18 cellular contexts compared by ENCODE assay signal in genomic region chr3:66412176-66412887, GRCh38.
DNase-seq lines count a peak whose midpoint lies in the region; ATAC-seq and TF ChIP-seq lines count a peak whose summit lies in the region.
"Had no signal": no experiment of that assay in that cellular context is flagged by ENCODE, and none has a peak within 500 bp of the region (broad histone marks: within the 10 kb centered on the region; RNA-seq: fewer than 3 reads in every experiment).

No MANE protein-coding gene starts in this region.

- H3K9me3 ChIP-seq in stomach smooth muscle (ENCODE audit: control insufficient read depth in 2 of 2, low read length in 2 of 2): no peaks in the 10 kb centered on the region
- H3K9me3 ChIP-seq: SK-N-SH, testis had no signal

- no peaks in the 10 kb centered on the region for H3K27me3 Mint-ChIP-seq in activated T-cell treated with anti-CD3 and anti-CD28 coated beads, Interleukin-2, amount 50 U/mL, for 24 hours
- no peaks in the 10 kb centered on the region for H3K27me3 Mint-ChIP-seq in activated T-cell treated with anti-CD3 and anti-CD28 coated beads, Interleukin-2, amount 50 U/mL, for 72 hours (ENCODE audit: low read depth)
- H3K27me3 Mint-ChIP-seq in brain: no peaks in the 10 kb centered on the region
- H3K27me3 Mint-ChIP-seq: effector memory CD8-positive, alpha-beta T cell had no signal

- peak overlapping the region; percentile 29 for H3K27ac Mint-ChIP-seq in activated T-cell treated with anti-CD3 and anti-CD28 coated beads, Interleukin-2, amount 50 U/mL, for 24 hours
- H3K27ac Mint-ChIP-seq in activated T-cell treated with anti-CD3 and anti-CD28 coated beads, Interleukin-2, amount 50 U/mL, for 72 hours: no peak overlapping the region
- peak overlapping the region in 4 of 5 experiments; percentile 51 to 77 (median 59) for H3K27ac Mint-ChIP-seq in brain

- H3K9ac ChIP-seq in stomach smooth muscle (ENCODE audit: low read length in 2 of 2): no peak overlapping the region
- H3K9ac ChIP-seq: SK-N-SH had no signal

- H3K4me3 Mint-ChIP-seq in activated T-cell treated with anti-CD3 and anti-CD28 coated beads, Interleukin-2, amount 50 U/mL, for 24 hours: no peak overlapping the region
- H3K4me3 Mint-ChIP-seq in activated T-cell treated with anti-CD3 and anti-CD28 coated beads, Interleukin-2, amount 50 U/mL, for 72 hours: no peak overlapping the region
- no peak overlapping the region for H3K4me3 Mint-ChIP-seq in brain
- H3K4me3 Mint-ChIP-seq: effector memory CD8-positive, alpha-beta T cell had no signal

- ATAC-seq in activated T-cell treated with anti-CD3 and anti-CD28 coated beads, Interleukin-2, amount 50 U/mL, for 72 hours (replicated peaks in 1 of 2): no peak
- ATAC-seq in left lobe of liver (no peak), GM19023 (IDR thresholded peaks at IDR 0.05; ENCODE audit: unreplicated experiment) (no peak), GM18873 (IDR thresholded peaks at IDR 0.05; ENCODE audit: low FRiP score, unreplicated experiment) (no peak), HG02840 (IDR thresholded peaks at IDR 0.05; ENCODE audit: low FRiP score, unreplicated experiment) (no peak)
- ATAC-seq: effector memory CD8-positive, alpha-beta T cell; left colon; Panc1 had no signal

- H3K36me3 ChIP-seq in stomach smooth muscle (ENCODE audit: control insufficient read depth in 2 of 2, insufficient read depth in 2 of 2, low read length in 2 of 2): peaks cover 33 to 42% of the 10 kb centered on the region in 2 donors

- no peak for TF ChIP-seq CTCF in brain (conservative IDR thresholded peaks at IDR 0.05)

- H3K36me3 Mint-ChIP-seq in activated T-cell treated with anti-CD3 and anti-CD28 coated beads, Interleukin-2, amount 50 U/mL, for 24 hours (ENCODE audit: low read depth): peaks cover 93% of the 10 kb centered on the region
- peaks cover 0 to 6% of the 10 kb centered on the region in 2 donors for H3K36me3 Mint-ChIP-seq in activated T-cell treated with anti-CD3 and anti-CD28 coated beads, Interleukin-2, amount 50 U/mL, for 72 hours (ENCODE audit: insufficient read depth in 2 of 2)
- peaks cover 79% of the 10 kb centered on the region for H3K36me3 Mint-ChIP-seq in brain

- no peaks in the 10 kb centered on the region for H3K27me3 ChIP-seq in stomach smooth muscle (ENCODE audit: control insufficient read depth in 1 of 2, insufficient read depth in 2 of 2, low read length in 2 of 2)
- H3K27me3 ChIP-seq: testis had no signal

- H3K27ac ChIP-seq in stomach smooth muscle (ENCODE audit: low read length): peak overlapping the region; percentile 80
- H3K27ac ChIP-seq: testis had no signal

- no peak for DNase-seq in activated T-cell treated with anti-CD3 and anti-CD28 coated beads, Interleukin-2, amount 50 U/mL, for 24 hours
- no peak for DNase-seq in activated T-cell treated with anti-CD3 and anti-CD28 coated beads, Interleukin-2, amount 50 U/mL, for 72 hours
- DNase-seq in left lobe of liver (ENCODE audit: low spot score): peak; percentile 24
- DNase-seq: 8988T; effector memory CD8-positive, alpha-beta T cell; left colon; NCI-H1417 treated with DMSO at 0.1 percent for 48 hours; NCI-H2171 treated with DMSO at 0.1 percent for 48 hours; SK-N-SH; stimulated activated CD4-positive, alpha-beta T cell treated with anti-CD3 and anti-CD28 coated beads, Interleukin-4, amount 100 ng/mL, for 1 hour; testis had no signal

- H3K4me1 Mint-ChIP-seq in activated T-cell treated with anti-CD3 and anti-CD28 coated beads, Interleukin-2, amount 50 U/mL, for 24 hours (ENCODE audit: low read depth): peaks cover 13% of the 10 kb centered on the region
- H3K4me1 Mint-ChIP-seq in activated T-cell treated with anti-CD3 and anti-CD28 coated beads, Interleukin-2, amount 50 U/mL, for 72 hours (ENCODE audit: low read depth): peaks cover 16% of the 10 kb centered on the region
- H3K4me1 Mint-ChIP-seq in brain: peaks cover 59% of the 10 kb centered on the region

- H3K4me1 ChIP-seq in stomach smooth muscle (ENCODE audit: control insufficient read depth, insufficient read depth, low read length): peaks cover 92% of the 10 kb centered on the region

- H3K9me3 Mint-ChIP-seq in activated T-cell treated with anti-CD3 and anti-CD28 coated beads, Interleukin-2, amount 50 U/mL, for 24 hours: no peaks in the 10 kb centered on the region
- H3K9me3 Mint-ChIP-seq in activated T-cell treated with anti-CD3 and anti-CD28 coated beads, Interleukin-2, amount 50 U/mL, for 72 hours: no peaks in the 10 kb centered on the region
- no peaks in the 10 kb centered on the region for H3K9me3 Mint-ChIP-seq in brain
- H3K9me3 Mint-ChIP-seq: effector memory CD8-positive, alpha-beta T cell had no signal

- no peak overlapping the region for H3K4me3 ChIP-seq in stomach smooth muscle (ENCODE audit: low read length in 2 of 2)
- H3K4me3 ChIP-seq: skin epidermis, testis had no signal
